Comparison of ENCODE assay signal across 14 cellular contexts in genomic region chr12:48126953-48127630, GRCh38.
"Had no signal": no experiment of that assay in that cellular context is flagged by ENCODE, and none has a peak within 500 bp of the region (broad histone marks: within the 10 kb centered on the region; RNA-seq: fewer than 3 reads in every experiment).

No MANE protein-coding gene starts in this region.

- H3K4me1 ChIP-seq: breast epithelium, thyroid gland, uterus had no signal

- H3K4me3 ChIP-seq: breast epithelium, skin epidermis, thyroid gland, uterus had no signal

- H3K27ac Mint-ChIP-seq: activated naive CD4-positive, alpha-beta T cell treated with anti-CD3 and anti-CD28 coated beads, Interleukin-2, amount 50 U/mL, for 24 hours; T-helper 2 cell treated with Interferon-gamma antibody and Interleukin-4, amounts not matched to agents 5 μg/mL and 100 μg/mL, for 36 hours had no signal

- H3K27ac ChIP-seq: breast epithelium, skin epidermis, thyroid gland, uterus had no signal

- DNase-seq: activated CD4-positive, alpha-beta T cell treated with anti-CD3 and anti-CD28 coated beads, Interleukin-2, amount 50 U/mL, for 4 hours; activated effector memory CD4-positive, alpha-beta T cell treated with Interleukin-2 at 50 U/mL for 16 hours; activated T-cell treated with anti-CD3 and anti-CD28 coated beads, Interleukin-2, amount 50 U/mL, for 1 hour; foreskin melanocyte; left ventricle myocardium superior; mesenchymal stem cell; thyroid gland; uterus had no signal

- H3K36me3 ChIP-seq: breast epithelium, uterus had no signal

- ATAC-seq: activated CD4-positive, CD25-positive, alpha-beta regulatory T cell treated with anti-CD3 and anti-CD28 coated beads, Interleukin-2, amount 50 U/mL, for 24 hours; left ventricle myocardium superior had no signal

- H3K9me3 Mint-ChIP-seq: activated naive CD4-positive, alpha-beta T cell treated with anti-CD3 and anti-CD28 coated beads, Interleukin-2, amount 50 U/mL, for 24 hours; nephron; T-helper 2 cell treated with Interferon-gamma antibody and Interleukin-4, amounts not matched to agents 5 μg/mL and 100 μg/mL, for 36 hours had no signal

- H3K27me3 ChIP-seq: breast epithelium, thyroid gland, uterus had no signal

- H3K9me3 ChIP-seq: breast epithelium, thyroid gland, uterus had no signal
